In the genomic region with DNA sequence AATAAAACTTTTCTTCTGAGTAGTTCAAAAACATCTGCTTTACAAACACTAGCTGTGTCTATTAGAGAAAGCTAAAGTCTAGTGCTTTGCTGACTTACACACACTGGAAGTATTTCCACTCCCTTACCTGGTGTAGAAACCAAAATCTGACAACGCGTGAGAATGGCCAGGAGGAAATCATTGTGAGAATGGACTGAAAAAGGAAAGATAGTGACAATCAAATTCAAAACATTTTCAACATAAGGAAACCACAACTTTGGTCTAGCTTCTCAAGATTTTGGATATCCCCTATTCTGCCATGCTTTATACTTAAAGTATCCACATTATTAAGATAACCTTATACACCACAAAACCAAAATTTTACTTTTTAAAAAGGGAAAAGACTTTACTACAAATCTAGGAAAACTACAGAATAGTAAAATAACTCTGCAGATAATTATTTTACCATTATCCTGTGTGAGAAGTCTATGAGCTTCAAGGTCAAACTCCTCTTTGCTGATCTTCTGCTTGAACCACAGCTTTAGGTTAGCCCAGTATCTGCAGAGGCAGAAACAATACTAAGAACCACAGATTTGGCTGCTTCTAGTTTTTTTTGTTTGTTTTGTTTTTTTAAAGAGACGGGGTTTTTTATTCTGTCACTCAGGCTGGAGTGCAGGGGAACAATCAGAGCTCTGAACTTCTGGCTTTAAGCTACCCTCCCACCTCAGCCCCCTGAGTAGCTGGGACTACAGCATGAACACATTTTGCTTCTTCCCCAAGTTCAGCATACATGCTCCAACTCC, we compare ENCODE assay signal across 27 cellular contexts. TPM values are rescaled to one million over a fixed set of nuclear protein-coding genes. Genes with fewer than 3 reads are reported as not detected.
A peak's percentile ranks its signal among the peaks of the same experiment; 100 is the strongest.
DNase-seq lines count a peak whose midpoint lies in the region; ATAC-seq, FAIRE-seq and TF ChIP-seq lines count a peak whose summit lies in the region.
"Had no signal": no experiment of that assay in that cellular context is flagged by ENCODE, and none has a peak within 500 bp of the region (broad histone marks: within the 10 kb centered on the region; RNA-seq: fewer than 3 reads in every experiment).

No MANE protein-coding gene starts in this region.

- no peak for TF ChIP-seq EP300 in GM12878 (IDR thresholded peaks at IDR 0.05; ENCODE audit: borderline replicate concordance in 1 of 2, control insufficient read depth in 1 of 2, low read depth in 2 of 2, low read length in 2 of 2)

- no peak overlapping the region for H2AFZ ChIP-seq in GM12878 (ENCODE audit: control insufficient read depth, low read depth, low read length)
- H2AFZ ChIP-seq: parathyroid adenoma had no signal

- TF ChIP-seq RAD21 in GM12878 (IDR thresholded peaks at IDR 0.05; ENCODE audit: insufficient read depth, low read depth, low read length) = no peak

- peaks cover 42% of the 10 kb centered on the region for H3K79me2 ChIP-seq in GM12878 (ENCODE audit: control insufficient read depth, insufficient read depth, low read length)

- no peak for TF ChIP-seq POLR2A in GM12878 (IDR thresholded peaks at IDR 0.05; ENCODE audit: low read depth, low read length)

- intact Hi-C loops in activated CD4-positive, alpha-beta T cell treated with anti-CD3 and anti-CD28 coated beads for 36 hours (cut with DNase I, micrococcal nuclease) = no loop called here
- intact Hi-C loops in GM12878 (cut with micrococcal nuclease; ENCODE audit: unreplicated experiment) = no loop called here
- intact Hi-C loops in psoas muscle (cut with DNase I) = no loop called here

- no TSS peak for BruUV-seq in GM12878 (replicated peaks; lab: Mats Ljungman, UMichigan)

- no peak for FAIRE-seq in GM12878 (lab: Jason Lieb, UNC)
- FAIRE-seq: D721Med, frontal cortex, TTC549 had no signal

- H3K9ac ChIP-seq in GM12878 (ENCODE audit: control insufficient read depth, insufficient read depth, low read length) = no peak overlapping the region
- H3K9ac ChIP-seq: parathyroid adenoma had no signal

- no peaks in the 10 kb centered on the region for H4K20me1 ChIP-seq in GM12878 (ENCODE audit: control insufficient read depth, insufficient read depth)

- no peak overlapping the region for H3K4me3 Mint-ChIP-seq in activated CD4-positive, alpha-beta T cell treated with anti-CD3 and anti-CD28 coated beads for 36 hours
- H3K4me3 Mint-ChIP-seq: B cell, natural killer cell had no signal

- H3K27me3 ChIP-seq in GM12878 (replicated peaks in 1 of 2; ENCODE audit: control insufficient read depth in 2 of 2, insufficient read depth in 2 of 2, low read length in 1 of 2) (no peaks in the 10 kb centered on the region), psoas muscle (ENCODE audit: insufficient read depth in 3 of 3, low read length in 2 of 3) (no peaks in the 10 kb centered on the region)
- H3K27me3 ChIP-seq: uterus had no signal

- H3K27ac Mint-ChIP-seq in activated CD4-positive, alpha-beta T cell treated with anti-CD3 and anti-CD28 coated beads for 36 hours = peak overlapping the region; percentile 70
- H3K27ac Mint-ChIP-seq: B cell had no signal

- 82% methylated on average over 3 of the region's 3 CpGs for WGBS in GM12878 (ENCODE audit: insufficient coverage, insufficient replicate concordance, low lambda C conversion rate, missing lambda C conversion rate)
- 63 to 86% (median 75%) methylated on average over 3 of the region's 3 CpGs for WGBS in psoas muscle, 3 donors

- in situ Hi-C loops in GM12878 (cut with MboI) = no loop called here

- no peak overlapping the region for H3K4me3 ChIP-seq in GM12865 (ENCODE audit: low read depth, low read length)
- no peak overlapping the region for H3K4me3 ChIP-seq in GM12878
- no peak overlapping the region for H3K4me3 ChIP-seq in psoas muscle
- H3K4me3 ChIP-seq: uterus had no signal

- SMC1A ChIA-PET in GM12878 (lab: Charles Lee; ENCODE audit: uncharacterized antibody, unreplicated experiment) = interaction anchor here (0.6 to 1.3 kb wide), 5 partner anchors 12 to 191 kb away, joined by 3 to 4 read pairs (median 3); no protein-coding TSS in a partner anchor

- peaks cover 23% of the 10 kb centered on the region for H3K36me3 Mint-ChIP-seq in activated CD4-positive, alpha-beta T cell treated with anti-CD3 and anti-CD28 coated beads for 36 hours (ENCODE audit: low read depth)
- H3K36me3 Mint-ChIP-seq: natural killer cell had no signal

- H3K27me3 Mint-ChIP-seq in activated CD4-positive, alpha-beta T cell treated with anti-CD3 and anti-CD28 coated beads for 36 hours = no peaks in the 10 kb centered on the region
- H3K27me3 Mint-ChIP-seq: B cell had no signal

- H3K4me1 ChIP-seq in GM12878 (ENCODE audit: control insufficient read depth, insufficient read depth, low read length) = peaks cover 13% of the 10 kb centered on the region
- peaks cover 7% of the 10 kb centered on the region for H3K4me1 ChIP-seq in psoas muscle
- H3K4me1 ChIP-seq: parathyroid adenoma, uterus had no signal

- H3K4me2 ChIP-seq in GM12878 (ENCODE audit: control insufficient read depth, insufficient read depth) = peak overlapping the region; percentile 54

- no peaks in the 10 kb centered on the region for H3K9me3 Mint-ChIP-seq in activated CD4-positive, alpha-beta T cell treated with anti-CD3 and anti-CD28 coated beads for 36 hours (ENCODE audit: low read depth)
- H3K9me3 Mint-ChIP-seq: natural killer cell had no signal

- peak; percentile 44 for ATAC-seq in activated CD4-positive, alpha-beta T cell treated with anti-CD3 and anti-CD28 coated beads for 36 hours
- ATAC-seq in HG03135 (IDR thresholded peaks at IDR 0.05; ENCODE audit: unreplicated experiment) = peak; percentile 46
- ATAC-seq in GM12878 = peak; percentile 62
- ATAC-seq in psoas muscle = no peak
- no peak for ATAC-seq in HG03354 (IDR thresholded peaks at IDR 0.05; ENCODE audit: poor library complexity, severe bottlenecking, unreplicated experiment)
- ATAC-seq: natural killer cell had no signal

- H3K4me1 Mint-ChIP-seq in activated CD4-positive, alpha-beta T cell treated with anti-CD3 and anti-CD28 coated beads for 36 hours = peaks cover 48% of the 10 kb centered on the region

- CTCF ChIA-PET in activated CD4-positive, alpha-beta T cell treated with anti-CD3 and anti-CD28 coated beads for 36 hours (lab: Charles Lee) = interaction anchor here (0.5 to 2.4 kb wide), 10 partner anchors 12 to 957 kb away, joined by 3 to 11 read pairs (median 3); no protein-coding TSS in a partner anchor
- CTCF ChIA-PET in GM12878 (lab: Yijun Ruan, JAX) = interaction anchor here (0.6 to 1.8 kb wide), 8 partner anchors 10 to 380 kb away, joined by 3 to 6 read pairs (median 3); no protein-coding TSS in a partner anchor

- H3K9me3 ChIP-seq in GM12878 (replicated peaks; ENCODE audit: control insufficient read depth, insufficient read depth, low read length) = no peaks in the 10 kb centered on the region
- no peaks in the 10 kb centered on the region for H3K9me3 ChIP-seq in psoas muscle
- H3K9me3 ChIP-seq: uterus had no signal

- H3K36me3 ChIP-seq in GM12878 (ENCODE audit: control insufficient read depth in 2 of 2, insufficient read depth in 2 of 2, low read length in 1 of 2) (peaks cover 4 to 5% of the 10 kb centered on the region in 2 experiments; a peak in 3 of 4 replicates), psoas muscle (ENCODE audit: insufficient read depth in 1 of 2, low read depth in 1 of 2) (peaks cover 0 to 47% of the 10 kb centered on the region in 2 donors)
- H3K36me3 ChIP-seq: uterus had no signal

- H3K27ac ChIP-seq in GM12878 (ENCODE audit: control insufficient read depth, insufficient read depth) (peak overlapping the region; percentile 28; the same call in 1 of the 2 replicates), psoas muscle (no peak overlapping the region)
- H3K27ac ChIP-seq: parathyroid adenoma, RWPE1, uterus had no signal

- POLR2A ChIA-PET in activated CD4-positive, alpha-beta T cell treated with anti-CD3 and anti-CD28 coated beads for 36 hours (lab: Charles Lee) = no interaction called here
- POLR2A ChIA-PET in GM12878 (lab: Charles Lee) = interaction anchor here (0.6 to 1.2 kb wide), 6 partner anchors 14 to 670 kb away, joined by 3 to 6 read pairs (median 3); partner anchors contain the start of gene POGK

- TF ChIP-seq CTCF in GM12865 (IDR thresholded peaks at IDR 0.05; ENCODE audit: insufficient read depth, low read depth, low read length, missing control alignments) (no peak), GM12878 (IDR thresholded peaks at IDR 0.05 in 2 of 3, conservative IDR thresholded peaks at IDR 0.05 in 1 of 3; ENCODE audit: control insufficient read depth in 2 of 3, extremely low read depth in 1 of 3, insufficient read depth in 1 of 3, low read depth in 3 of 3, low read length in 3 of 3) (no peak), psoas muscle (IDR thresholded peaks at IDR 0.05) (no peak)

- DNase-seq in activated CD4-positive, alpha-beta T cell treated with anti-CD3 and anti-CD28 coated beads for 36 hours = no peak
- DNase-seq in activated CD4-positive, alpha-beta T cell treated with anti-CD3 and anti-CD28 coated beads for 48 hours = no peak
- DNase-seq in GM12865 (ENCODE audit: low read depth) (peak; percentile 31), GM12878 (ENCODE audit: low read depth, low spot score) (no peak), psoas muscle (no peak), SIG-M5 treated with dmso at 0.1 percent for 504 hours (lab: John Stamatoyannopoulos, UW; ENCODE audit: unreplicated experiment) (no peak)
- DNase-seq: 8988T; activated CD4-positive, alpha-beta T cell treated with anti-CD3 and anti-CD28 coated beads for 4 hours; erythroblast; HCEC 1CT; Karpas-422; mesendoderm; natural killer cell; NCI-H1092 treated with DMSO at 0.1 percent for 48 hours; NCI-H2081 treated with DMSO at 0.1 percent for 48 hours; NCI-H510A treated with DMSO at 0.1 percent for 48 hours; stimulated activated CD4-positive, alpha-beta T cell treated with anti-CD3 and anti-CD28 coated beads, Interleukin-4, amount 100 ng/mL, for 24 hours; substantia nigra; uterus had no signal

- RAD21 ChIA-PET in GM12878 (lab: Charles Lee; ENCODE audit: unreplicated experiment) = interaction anchor here (0.5 to 1.8 kb wide), 4 partner anchors 24 to 351 kb away, joined by 3 to 5 read pairs (median 4); no protein-coding TSS in a partner anchor

RNA-seq across cellular contexts. Expression of gene TADA1, which starts 6.6 kb away (rescaled TPM):
- total RNA-seq in activated CD4-positive, alpha-beta T cell treated with anti-CD3 and anti-CD28 coated beads for 36 hours = 10 to 100 TPM; 16.0 to 19.5 TPM
- 18.3 and 18.9 TPM in 2 replicates for total RNA-seq in GM12878 (2013; cell fraction: nucleolus; rRNA removed)
- total RNA-seq in GM12878 (2014; rRNA removed) (18.6 and 21.3 TPM in 2 replicates), GM12878 (2014; rRNA removed; fragmentation: Illumina TruSeq; extraction: Trizol) (20.6 and 20.7 TPM in 2 replicates), GM12878 (2021) (15.1 and 15.2 TPM in 2 replicates), psoas muscle (1 to 10 TPM; 8.3 to 9.9 (median 8.9) TPM)
- polyA plus RNA-seq in GM12878 (2011; ENCODE audit: low read depth) = 12.6 TPM
- polyA plus RNA-seq in GM12878 (2011; rRNA removed) (34.6 and 36.4 TPM in 2 replicates), GM12878 (2014; fragmentation: Illumina TruSeq; extraction: Trizol) (25.9 and 31.1 TPM in 2 replicates), GM12878 (2014; fragmentation: Nextera tagmentation; extraction: Ambion mirVana) (10 to 100 TPM; 31.5 to 38.6 TPM), GM12878 (2014; rRNA removed) (13.1 and 15.3 TPM in 2 replicates), GM12878 (2016; fragmentation: Nextera tagmentation; extraction: Ambion mirVana) (10 to 100 TPM; 27.1 to 30.2 TPM), psoas muscle (1 to 10 TPM; 7.3 to 7.6 (median 7.4) TPM)
- polyA plus RNA-seq in GM12878 (2011; cell fraction: cytosol; rRNA removed) = 19.1 and 27.0 TPM in 2 replicates
- polyA plus RNA-seq in GM12878 (2011; cell fraction: nucleus; rRNA removed) = 18.5 and 20.0 TPM in 2 replicates
- polyA plus RNA-seq in GM12878 (2012) = 13.3 and 14.4 TPM in 2 replicates
- polyA minus RNA-seq in GM12878 (2011; rRNA and poly(A)+ RNA removed) = 28.3 and 31.5 TPM in 2 replicates
- polyA minus RNA-seq in GM12878 (2011; cell fraction: cytosol; rRNA and poly(A)+ RNA removed) = 8.4 and 10.5 TPM in 2 replicates
- 4.8 and 7.4 TPM in 2 replicates for polyA minus RNA-seq in GM12878 (2011; cell fraction: nucleus; rRNA and poly(A)+ RNA removed)

RNA-seq across cellular contexts. Expression of gene POGK, which starts 30.2 kb away (rescaled TPM):
- 10 to 100 TPM; 36.2 to 40.6 TPM for total RNA-seq in activated CD4-positive, alpha-beta T cell treated with anti-CD3 and anti-CD28 coated beads for 36 hours
- 36.4 and 38.3 TPM in 2 replicates for total RNA-seq in GM12878 (2013; cell fraction: nucleolus; rRNA removed)
- total RNA-seq in GM12878 (2014; rRNA removed) (24.9 and 28.0 TPM in 2 replicates), GM12878 (2014; rRNA removed; fragmentation: Illumina TruSeq; extraction: Trizol) (29.1 and 30.1 TPM in 2 replicates), GM12878 (2021) (34.6 and 37.3 TPM in 2 replicates), psoas muscle (10 to 100 TPM in 3 of 4 donors, 1 to 10 TPM in 1; 9.1 to 15.6 (median 10.3) TPM)
- polyA plus RNA-seq in GM12878 (2011; ENCODE audit: low read depth) = 7.6 TPM
- polyA plus RNA-seq in GM12878 (2011; rRNA removed) (12.8 and 13.9 TPM in 2 replicates), GM12878 (2014; fragmentation: Illumina TruSeq; extraction: Trizol) (27.7 and 27.8 TPM in 2 replicates), GM12878 (2014; fragmentation: Nextera tagmentation; extraction: Ambion mirVana) (1 to 10 TPM; 5.3 to 8.1 TPM), GM12878 (2014; rRNA removed) (16.2 and 17.6 TPM in 2 replicates), GM12878 (2016; fragmentation: Nextera tagmentation; extraction: Ambion mirVana) (10 to 100 TPM; 18.2 to 19.1 TPM), psoas muscle (1 to 10 TPM; 3.4 to 6.1 (median 5.3) TPM)
- polyA plus RNA-seq in GM12878 (2011; cell fraction: cytosol; rRNA removed) = 13.0 and 13.5 TPM in 2 replicates
- polyA plus RNA-seq in GM12878 (2011; cell fraction: nucleus; rRNA removed) = 26.4 and 28.3 TPM in 2 replicates
- 11.2 and 12.3 TPM in 2 replicates for polyA plus RNA-seq in GM12878 (2012)
- polyA minus RNA-seq in GM12878 (2011; rRNA and poly(A)+ RNA removed) = 20.1 and 20.6 TPM in 2 replicates
- 8.0 and 9.7 TPM in 2 replicates for polyA minus RNA-seq in GM12878 (2011; cell fraction: cytosol; rRNA and poly(A)+ RNA removed)
- polyA minus RNA-seq in GM12878 (2011; cell fraction: nucleus; rRNA and poly(A)+ RNA removed) = 15.0 and 24.9 TPM in 2 replicates

Comparison
In these comparisons a context has a peak if more than half of its experiments do, and no peak if none do; other contexts are left out.
1. ATAC-seq: peak in activated CD4-positive, alpha-beta T cell treated with anti-CD3 and anti-CD28 coated beads for 36 hours (single experiment), HG03135 (single experiment) and GM12878 (single experiment); none in psoas muscle (0 of 4) and HG03354 (single experiment).